8 cellular contexts compared by ENCODE assay signal in genomic region chr1:21332691-21333449, GRCh38. TPM values are rescaled to one million over a fixed set of nuclear protein-coding genes. Genes with fewer than 3 reads are reported as not detected.
DNase-seq lines count a peak whose midpoint lies in the region; ATAC-seq and TF ChIP-seq lines count a peak whose summit lies in the region.

No MANE protein-coding gene starts in this region.

- H3K4me3 ChIP-seq in AG04450 (ENCODE audit: low read depth, low read length): no peak overlapping the region
- H3K4me3 ChIP-seq in HEK293 (ENCODE audit: low read depth, low read length): no peak overlapping the region

- no peaks in the 10 kb centered on the region for H3K36me3 ChIP-seq in HEK293 (ENCODE audit: control insufficient read depth in 2 of 2, insufficient read depth in 1 of 2, low read length in 2 of 2)

- H3K27ac ChIP-seq in AG04450 (ENCODE audit: low read depth, low read length) (peak overlapping the region; percentile 21), HEK293 (ENCODE audit: extremely low read depth, low read depth, low read length) (no peak overlapping the region)

- peak overlapping the region; percentile 2 for H3K27ac Mint-ChIP-seq in chondrocyte (ENCODE audit: unreplicated experiment)
- H3K27ac Mint-ChIP-seq in naive thymus-derived CD8-positive, alpha-beta T cell: peak overlapping the region in 9 of 10 donors; percentile 26 to 99 (median 97)

- CTCF ChIA-PET in AG04450 (lab: Charles Lee) (interaction anchor here (1.0 to 2.0 kb wide), 4 partner anchors 36 to 100 kb away, joined by 4 to 17 read pairs (median 6); no protein-coding TSS in a partner anchor), HEK293 (lab: Yijun Ruan, JAX) (interaction anchor here (0.8 to 7.8 kb wide), 10 partner anchors 9 to 115 kb away, joined by 3 to 79 read pairs (median 5); no protein-coding TSS in a partner anchor)

- no peaks in the 10 kb centered on the region for H3K27me3 ChIP-seq in AG04450 (ENCODE audit: control insufficient read depth, insufficient read depth, low read length)

- no peaks in the 10 kb centered on the region for H3K9me3 ChIP-seq in AG04450 (ENCODE audit: control insufficient read depth, insufficient read depth, low read length)
- no peaks in the 10 kb centered on the region for H3K9me3 ChIP-seq in HEK293 (ENCODE audit: control insufficient read depth, insufficient read depth, low read depth, low read length)

- H3K36me3 Mint-ChIP-seq in chondrocyte (ENCODE audit: low read depth): no peaks in the 10 kb centered on the region
- peaks cover 0 to 6% (median 0%) of the 10 kb centered on the region in 3 donors for H3K36me3 Mint-ChIP-seq in naive thymus-derived CD8-positive, alpha-beta T cell

- DNase-seq in AG04450 (ENCODE audit: low read depth, low spot score): no peak
- no peak for DNase-seq in chondrocyte (ENCODE audit: low spot score)
- no peak for DNase-seq in naive thymus-derived CD8-positive, alpha-beta T cell
- DNase-seq in erythroblast (lab: John Stamatoyannopoulos, UW): no peak
- DNase-seq in NK-92 (lab: John Stamatoyannopoulos, UW; ENCODE audit: unreplicated experiment): no peak
- no peak for DNase-seq in NCI-H526 (lab: John Stamatoyannopoulos, UW)

- H3K9me3 Mint-ChIP-seq in chondrocyte (ENCODE audit: low read depth): no peaks in the 10 kb centered on the region
- no peaks in the 10 kb centered on the region for H3K9me3 Mint-ChIP-seq in naive thymus-derived CD8-positive, alpha-beta T cell

- H3K4me1 Mint-ChIP-seq in chondrocyte (ENCODE audit: low read depth): peaks cover 72% of the 10 kb centered on the region
- peaks cover 39 to 90% (median 84%) of the 10 kb centered on the region in 4 donors for H3K4me1 Mint-ChIP-seq in naive thymus-derived CD8-positive, alpha-beta T cell

- no peak for TF ChIP-seq POLR2A in erythroblast (IDR thresholded peaks at IDR 0.05; ENCODE audit: low read length)

- no peak for ATAC-seq in naive thymus-derived CD8-positive, alpha-beta T cell
- no peak for ATAC-seq in GM19328 (IDR thresholded peaks at IDR 0.05; ENCODE audit: unreplicated experiment)

- H3K4me3 Mint-ChIP-seq in chondrocyte (ENCODE audit: unreplicated experiment): no peak overlapping the region
- peak overlapping the region in 4 of 10 donors; percentile 27 to 71 (median 36) for H3K4me3 Mint-ChIP-seq in naive thymus-derived CD8-positive, alpha-beta T cell

- POLR2A ChIA-PET in AG04450 (lab: Yijun Ruan, JAX): interaction anchor here (0.9 to 1.4 kb wide), 2 partner anchors 71 to 78 kb away, joined by 3 read pairs; no protein-coding TSS in a partner anchor
- POLR2A ChIA-PET in HEK293 (lab: Yijun Ruan, JAX): interaction anchor here (0.9 kb wide), 1 partner anchor 12 kb away, joined by 3 read pairs; no protein-coding TSS in a partner anchor
- POLR2A ChIA-PET in naive thymus-derived CD8-positive, alpha-beta T cell (lab: Charles Lee): interaction anchor here (0.8 to 8.8 kb wide), 8 partner anchors 8 to 54 kb away, joined by 3 to 122 read pairs (median 4); partner anchors contain the start of gene ECE1

- H3K4me1 ChIP-seq in HEK293 (ENCODE audit: control insufficient read depth, insufficient read depth, low read length): peaks cover 24% of the 10 kb centered on the region

- H3K27me3 Mint-ChIP-seq in chondrocyte (ENCODE audit: low read depth): no peaks in the 10 kb centered on the region
- no peaks in the 10 kb centered on the region for H3K27me3 Mint-ChIP-seq in naive thymus-derived CD8-positive, alpha-beta T cell

- TF ChIP-seq CTCF in AG04450 (IDR thresholded peaks at IDR 0.05; ENCODE audit: low read depth, low read length) (no peak), HEK293 (tag by site-specific recombination; IDR thresholded peaks at IDR 0.05) (no peak), chondrocyte (IDR thresholded peaks at IDR 0.05) (no peak)

TF ChIP-seq in HEK293, 187 proteins besides CTCF, POLR2A, EP300 and RAD21:
- peak; percentile 94 for TF ChIP-seq ZBTB44 (tag by site-specific recombination; IDR thresholded peaks at IDR 0.05)
- TF ChIP-seq ZFHX2 (tag by site-specific recombination; conservative IDR thresholded peaks at IDR 0.05): peak; percentile 48; the same call in 1 of the 2 replicates
- TF ChIP-seq ZNF600 (tag by site-specific recombination; IDR thresholded peaks at IDR 0.05): peak; percentile 56
- 0 out of 2 replicates have a peak, but pooled peaks have one; percentile 32 for TF ChIP-seq EGR2 (tag by site-specific recombination; IDR thresholded peaks at IDR 0.05; ENCODE audit: low read depth)
- TF ChIP-seq ZNF639 (tag by site-specific recombination; IDR thresholded peaks at IDR 0.05): no peak
- TF ChIP-seq ZNF664 (tag by site-specific recombination; IDR thresholded peaks at IDR 0.05): no peak
- TF ChIP-seq ZNF677 (tag by site-specific recombination; IDR thresholded peaks at IDR 0.05): 0 out of 2 replicates have a peak, but pooled peaks have one; percentile 32

RNA-seq across cellular contexts. Expression of gene ECE1, which starts 42.6 kb away (rescaled TPM):
- 145 and 161 TPM in 2 replicates for polyA plus RNA-seq in AG04450 (2011; rRNA removed)
- polyA minus RNA-seq in AG04450 (2011; rRNA and poly(A)+ RNA removed): 84.2 and 92.4 TPM in 2 replicates
- 83.7 to 99.2 TPM (median 98.5 TPM) in 3 replicates for total RNA-seq in chondrocyte
- total RNA-seq in naive thymus-derived CD8-positive, alpha-beta T cell: 10 to 100 TPM; 51.7 to 53.6 TPM
- 10 to 100 TPM in 2 of 3 donors, 1 to 10 TPM in 1; 9.1 to 37.3 (median 20.5) TPM for polyA plus RNA-seq in naive thymus-derived CD8-positive, alpha-beta T cell
